ENCODE assay signal across 29 cellular contexts in the genomic region with DNA sequence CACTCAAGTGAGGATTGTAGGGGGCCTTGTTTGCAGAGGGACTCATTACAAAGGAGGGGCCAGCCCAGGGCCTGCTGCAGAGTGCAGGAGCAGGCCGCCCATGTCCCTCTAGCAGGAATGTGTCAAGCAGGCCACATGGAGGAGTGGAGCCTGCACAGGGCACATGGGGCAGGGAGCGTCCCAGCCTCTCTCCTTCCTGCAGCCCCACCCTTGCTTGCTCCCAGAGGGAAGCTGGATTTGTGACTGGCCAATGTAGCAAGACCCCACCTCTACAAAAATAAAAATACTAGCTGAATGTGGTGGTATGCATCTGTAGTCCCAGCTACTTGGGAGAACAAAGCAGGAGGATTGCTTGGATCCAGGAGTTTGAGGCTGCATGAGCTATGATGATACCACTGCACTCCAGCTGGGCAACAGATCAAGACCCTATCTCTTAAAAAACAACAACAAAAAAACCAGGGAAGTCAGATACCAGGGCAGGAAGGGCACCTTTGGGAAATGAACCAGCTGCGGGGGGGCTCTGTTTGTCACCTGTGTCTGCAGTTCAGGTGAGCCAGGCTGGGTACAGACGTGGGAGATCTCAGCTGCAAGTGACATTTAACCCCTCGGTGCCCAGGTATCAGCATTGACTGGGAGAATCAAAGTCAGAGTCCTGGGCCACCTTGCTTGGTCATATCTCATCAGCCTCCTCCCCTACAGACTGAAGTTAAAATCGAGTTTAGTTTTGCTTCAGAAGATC. TPM values are rescaled to one million over a fixed set of nuclear protein-coding genes. Genes with fewer than 3 reads are reported as not detected.
DNase-seq lines count a peak whose midpoint lies in the region; ATAC-seq, FAIRE-seq and TF ChIP-seq lines count a peak whose summit lies in the region.
"Had no signal": no experiment of that assay in that cellular context is flagged by ENCODE, and none has a peak within 500 bp of the region (broad histone marks: within the 10 kb centered on the region; RNA-seq: fewer than 3 reads in every experiment).

No MANE protein-coding gene starts in this region.

- TF ChIP-seq POLR2A in HepG2 (IDR thresholded peaks at IDR 0.05; ENCODE audit: insufficient read depth in 1 of 2, low read depth in 2 of 2, low read length in 2 of 2) (no peak), spleen (IDR thresholded peaks at IDR 0.05) (no peak)

- no peaks in the 10 kb centered on the region for H3K79me2 ChIP-seq in HepG2 (ENCODE audit: insufficient read depth, low read length)

- TF ChIP-seq EP300 in HepG2 (IDR thresholded peaks at IDR 0.05; ENCODE audit: low read depth in 2 of 2, low read length in 2 of 2) (no peak), HepG2 (CRISPR knock-in tag; IDR thresholded peaks at IDR 0.05; ENCODE audit: borderline replicate concordance) (no peak)

- H3K9me3 ChIP-seq in HEK293 (ENCODE audit: control insufficient read depth, insufficient read depth, low read depth, low read length) (no peaks in the 10 kb centered on the region), HepG2 (ENCODE audit: low read length) (no peaks in the 10 kb centered on the region), spleen (no peaks in the 10 kb centered on the region)

- H3K27ac ChIP-seq in HEK293 (ENCODE audit: extremely low read depth, low read depth, low read length) (no peak overlapping the region), HepG2 (ENCODE audit: extremely low read length, insufficient read depth, low read length) (peak overlapping the region; percentile 76), spleen (no peak overlapping the region)
- H3K27ac ChIP-seq: brain microvascular endothelial cell, epithelial cell of prostate had no signal

- H3K36me3 Mint-ChIP-seq in dendritic cell treated with granulocyte-macrophage colony-stimulating factor and Interleukin-4, amounts not matched to agents 40 ng/mL and 50 ng/mL, for 4 days (ENCODE audit: low read depth) = peaks cover 79% of the 10 kb centered on the region
- H3K36me3 Mint-ChIP-seq in progenitor cell of endocrine pancreas (ENCODE audit: insufficient read depth) = peaks cover 10% of the 10 kb centered on the region
- H3K36me3 Mint-ChIP-seq: activated naive CD4-positive, alpha-beta T cell treated with anti-CD3 and anti-CD28 coated beads, Interleukin-2, amount 50 U/mL, for 24 hours; natural killer cell had no signal

- no peak overlapping the region for H2AFZ ChIP-seq in HepG2 (ENCODE audit: low read length)

- no peak for FAIRE-seq in HepG2 (lab: Jason Lieb, UNC)
- FAIRE-seq: islet of Langerhans had no signal

- no peak for TF ChIP-seq RAD21 in HepG2 (CRISPR knock-in tag; IDR thresholded peaks at IDR 0.05)

- no peak for TF ChIP-seq CTCF in HEK293 (tag by site-specific recombination; IDR thresholded peaks at IDR 0.05)
- TF ChIP-seq CTCF in HepG2 (CRISPR knock-in tag; IDR thresholded peaks at IDR 0.05) = no peak
- no peak for TF ChIP-seq CTCF in progenitor cell of endocrine pancreas (IDR thresholded peaks at IDR 0.05; ENCODE audit: unreplicated experiment)
- TF ChIP-seq CTCF in spleen (IDR thresholded peaks at IDR 0.05 in 8 of 11, conservative IDR thresholded peaks at IDR 0.05 in 3 of 11) = no peak

- 71% methylated on average over 5 of the region's 6 CpGs for WGBS in HepG2 (ENCODE audit: low lambda C conversion rate)
- whole genome bisulfite sequencing in spleen, 5 donors = 76 to 85% (median 79%) methylated on average over 6 of the region's 6 CpGs

- in situ Hi-C loops in HepG2 (cut with HindIII; ENCODE audit: extremely low pct_ligation_motif_present, low pct_unique_long_range_greater_than_20kb) = no loop called here

- peak overlapping the region; percentile 20 for H3K27ac Mint-ChIP-seq in dendritic cell treated with granulocyte-macrophage colony-stimulating factor and Interleukin-4, amounts not matched to agents 40 ng/mL and 50 ng/mL, for 4 days
- H3K27ac Mint-ChIP-seq in progenitor cell of endocrine pancreas = peak overlapping the region; percentile 76
- H3K27ac Mint-ChIP-seq: activated CD8-positive, alpha-beta T cell treated with anti-CD3 and anti-CD28 coated beads, Interleukin-2, amount 10 ng/mL, durations not matched to agents 7 days and 5 days; activated naive CD4-positive, alpha-beta T cell treated with anti-CD3 and anti-CD28 coated beads, Interleukin-2, amount 50 U/mL, for 24 hours; activated T-helper 17 cell treated with anti-CD3 and anti-CD28 coated beads, Interleukin-2, amount 50 U/mL, for 72 hours; CD4-positive, CD25-positive, alpha-beta regulatory T cell; IgD-negative memory B cell had no signal

- no TSS peak for BruUV-seq in HepG2 (replicated peaks; lab: Mats Ljungman, UMichigan)

- no peaks in the 10 kb centered on the region for H3K9me3 Mint-ChIP-seq in dendritic cell treated with granulocyte-macrophage colony-stimulating factor and Interleukin-4, amounts not matched to agents 40 ng/mL and 50 ng/mL, for 4 days
- no peaks in the 10 kb centered on the region for H3K9me3 Mint-ChIP-seq in progenitor cell of endocrine pancreas (ENCODE audit: low read depth)
- H3K9me3 Mint-ChIP-seq: activated naive CD4-positive, alpha-beta T cell treated with anti-CD3 and anti-CD28 coated beads, Interleukin-2, amount 50 U/mL, for 24 hours; activated T-helper 17 cell treated with anti-CD3 and anti-CD28 coated beads, Interleukin-2, amount 50 U/mL, for 72 hours; CD4-positive, CD25-positive, alpha-beta regulatory T cell; IgD-negative memory B cell; natural killer cell had no signal

- H3K4me1 ChIP-seq in HEK293 (ENCODE audit: control insufficient read depth, insufficient read depth, low read length) = no peaks in the 10 kb centered on the region
- peaks cover 26% of the 10 kb centered on the region for H3K4me1 ChIP-seq in HepG2 (ENCODE audit: insufficient read depth, low read length)
- peaks cover 0 to 4% (median 0%) of the 10 kb centered on the region in 6 donors for H3K4me1 ChIP-seq in spleen

- CTCF ChIA-PET in HEK293 (lab: Yijun Ruan, JAX) (interaction anchor here (1.1 to 2.9 kb wide), 2 partner anchors 13 to 71 kb away, joined by 3 to 6 read pairs; no protein-coding TSS in a partner anchor), HepG2 (lab: Yijun Ruan, JAX; ENCODE audit: low intra/inter-chr PET ratio, low total read pairs) (no interaction called here)

- POLR2A ChIA-PET in HEK293 (lab: Yijun Ruan, JAX) (no interaction called here), HepG2 (lab: Yijun Ruan, JAX) (interaction anchor here (1.0 to 2.3 kb wide), 4 partner anchors 12 to 28 kb away, joined by 3 to 15 read pairs (median 8); a partner anchor contains a TSS)

- H3K27me3 Mint-ChIP-seq in dendritic cell treated with granulocyte-macrophage colony-stimulating factor and Interleukin-4, amounts not matched to agents 40 ng/mL and 50 ng/mL, for 4 days = no peaks in the 10 kb centered on the region
- no peaks in the 10 kb centered on the region for H3K27me3 Mint-ChIP-seq in progenitor cell of endocrine pancreas
- H3K27me3 Mint-ChIP-seq: activated naive CD4-positive, alpha-beta T cell treated with anti-CD3 and anti-CD28 coated beads, Interleukin-2, amount 50 U/mL, for 24 hours; activated T-helper 17 cell treated with anti-CD3 and anti-CD28 coated beads, Interleukin-2, amount 50 U/mL, for 72 hours; CD4-positive, CD25-positive, alpha-beta regulatory T cell; IgD-negative memory B cell had no signal

- H4K20me1 ChIP-seq in HepG2 (ENCODE audit: insufficient read depth, low read length) = peaks cover 6% of the 10 kb centered on the region; the same call in 1 of the 2 replicates

- peaks cover 0 to 4% of the 10 kb centered on the region in 2 experiments; a peak in 2 of 3 replicates for H3K36me3 ChIP-seq in HEK293 (ENCODE audit: control insufficient read depth in 2 of 2, insufficient read depth in 1 of 2, low read length in 2 of 2)
- H3K36me3 ChIP-seq in HepG2 (replicated peaks in 1 of 2; ENCODE audit: control insufficient read depth in 1 of 2, insufficient read depth in 2 of 2, low read length in 2 of 2) = peaks cover 14 to 63% of the 10 kb centered on the region in 2 experiments; a peak in 4 of 5 replicates
- peaks cover 0 to 99% (median 19%) of the 10 kb centered on the region in 6 donors for H3K36me3 ChIP-seq in spleen
- H3K36me3 ChIP-seq: brain microvascular endothelial cell had no signal

- H3K27me3 ChIP-seq in HepG2 (ENCODE audit: control insufficient read depth in 1 of 2, insufficient read depth in 2 of 2, low read length in 2 of 2) (no peaks in the 10 kb centered on the region), spleen (replicated peaks in 1 of 7) (no peaks in the 10 kb centered on the region)
- H3K27me3 ChIP-seq: brain microvascular endothelial cell had no signal

- peak overlapping the region; percentile 37 for H3K4me2 ChIP-seq in HepG2 (ENCODE audit: low read depth, low read length)

- no peak overlapping the region; the same call in 1 of the 2 replicates for H3K9ac ChIP-seq in HepG2 (ENCODE audit: insufficient read depth, low read depth, low read length)

- no peak overlapping the region for H3K4me3 ChIP-seq in HEK293 (ENCODE audit: low read depth, low read length)
- H3K4me3 ChIP-seq in HepG2 (replicated peaks in 1 of 3; ENCODE audit: insufficient read depth in 1 of 3, low read depth in 2 of 3, low read length in 3 of 3) = 0 out of 6 replicates have a peak overlapping the region, but pooled peaks of 1 of the 3 experiments have one; percentile 9
- H3K4me3 ChIP-seq in spleen = no peak overlapping the region

- ATAC-seq in HepG2 (peak; percentile 86), HG03342 (IDR thresholded peaks at IDR 0.05; ENCODE audit: unreplicated experiment) (no peak), GM18861 (IDR thresholded peaks at IDR 0.05; ENCODE audit: unreplicated experiment) (no peak)
- ATAC-seq: activated CD8-positive, alpha-beta T cell treated with anti-CD3 and anti-CD28 coated beads, Interleukin-2, amount 10 ng/mL, durations not matched to agents 7 days and 5 days; activated T-helper 17 cell treated with anti-CD3 and anti-CD28 coated beads, Interleukin-2, amount 50 U/mL, for 72 hours; natural killer cell; Panc1 had no signal

- no peaks in the 10 kb centered on the region for H3K4me1 Mint-ChIP-seq in dendritic cell treated with granulocyte-macrophage colony-stimulating factor and Interleukin-4, amounts not matched to agents 40 ng/mL and 50 ng/mL, for 4 days (ENCODE audit: low read depth)
- peaks cover 6% of the 10 kb centered on the region for H3K4me1 Mint-ChIP-seq in progenitor cell of endocrine pancreas (ENCODE audit: low read depth)
- H3K4me1 Mint-ChIP-seq: activated naive CD4-positive, alpha-beta T cell treated with anti-CD3 and anti-CD28 coated beads, Interleukin-2, amount 50 U/mL, for 24 hours; CD4-positive, CD25-positive, alpha-beta regulatory T cell; natural killer cell had no signal

- intact Hi-C loops in dendritic cell treated with granulocyte-macrophage colony-stimulating factor and Interleukin-4, amounts not matched to agents 40 ng/mL and 50 ng/mL, for 4 days (cut with micrococcal nuclease) = no loop called here
- intact Hi-C loops in HepG2 (cut with micrococcal nuclease; ENCODE audit: unreplicated experiment) = loop anchor here (2.0 kb wide), 1 partner anchor 28 kb away; a partner anchor contains a TSS
- intact Hi-C loops in spleen (cut with DNase I; ENCODE audit: low total_unique reads) = no loop called here

- no peak overlapping the region for H3K4me3 Mint-ChIP-seq in dendritic cell treated with granulocyte-macrophage colony-stimulating factor and Interleukin-4, amounts not matched to agents 40 ng/mL and 50 ng/mL, for 4 days
- no peak overlapping the region for H3K4me3 Mint-ChIP-seq in progenitor cell of endocrine pancreas (ENCODE audit: low read depth)
- H3K4me3 Mint-ChIP-seq: activated CD8-positive, alpha-beta T cell treated with anti-CD3 and anti-CD28 coated beads, Interleukin-2, amount 10 ng/mL, durations not matched to agents 7 days and 5 days; activated naive CD4-positive, alpha-beta T cell treated with anti-CD3 and anti-CD28 coated beads, Interleukin-2, amount 50 U/mL, for 24 hours; activated T-helper 17 cell treated with anti-CD3 and anti-CD28 coated beads, Interleukin-2, amount 50 U/mL, for 72 hours; CD4-positive, CD25-positive, alpha-beta regulatory T cell; IgD-negative memory B cell; natural killer cell had no signal

- peak; percentile 37 for DNase-seq in HepG2 (ENCODE audit: low spot score)
- DNase-seq in progenitor cell of endocrine pancreas (ENCODE audit: low spot score, unreplicated experiment) = no peak
- no peak for DNase-seq in DMS53 treated with DMSO at 0.1 percent for 48 hours (lab: John Stamatoyannopoulos, UW; ENCODE audit: unreplicated experiment)
- DNase-seq in spleen = no peak
- DNase-seq: activated CD4-positive, alpha-beta T cell treated with anti-CD3 and anti-CD28 coated beads for 4 hours; activated CD8-positive, alpha-beta T cell treated with anti-CD3 and anti-CD28 coated beads, Interleukin-2, amount 10 ng/mL, durations not matched to agents 7 days and 5 days; AML-193; amniotic stem cell; brain microvascular endothelial cell; CD4-positive, CD25-positive, alpha-beta regulatory T cell; effector CD4-positive, alpha-beta T cell; glutamatergic neuron; HCEC 1CT; natural killer cell; NCI-H146; NCI-H2107; NCI-H748 treated with DMSO at 0.1 percent for 48 hours; SIG-M5; stimulated activated naive CD4-positive, alpha-beta T cell had no signal

RNA-seq across cellular contexts. Expression of a gene that starts 27.7 kb away (rescaled TPM):
- 65.4 and 71.8 TPM in 2 replicates for total RNA-seq in HepG2 (2016; rRNA removed; fragmentation: Illumina TruSeq; extraction: Trizol)
- total RNA-seq in HepG2 (2016; cell fraction: cytosol; rRNA removed; fragmentation: Illumina TruSeq; extraction: Trizol; ENCODE audit: low read depth) = 77.7 and 94.9 TPM in 2 replicates
- total RNA-seq in HepG2 (2016; cell fraction: insoluble cytoplasmic fraction; rRNA removed; fragmentation: Illumina TruSeq; extraction: Trizol) = 58.3 and 76.5 TPM in 2 replicates
- 122 and 147 TPM in 2 replicates for total RNA-seq in HepG2 (2016; cell fraction: membrane; rRNA removed; fragmentation: Illumina TruSeq; extraction: Trizol)
- total RNA-seq in HepG2 (2016; cell fraction: nucleus; rRNA removed; fragmentation: Illumina TruSeq; extraction: Trizol) = 55.6 and 62.0 TPM in 2 replicates
- 28.8 and 37.8 TPM in 2 replicates for polyA plus RNA-seq in HepG2 (2011; rRNA removed)
- 28.2 and 43.4 TPM in 2 replicates for polyA plus RNA-seq in HepG2 (2011; cell fraction: cytosol; rRNA removed)
- polyA plus RNA-seq in HepG2 (2011; cell fraction: nucleus; rRNA removed) = 104 and 146 TPM in 2 replicates
- 56.2 and 62.5 TPM in 2 replicates for polyA plus RNA-seq in HepG2 (2012)
- polyA plus RNA-seq in HepG2 (2016; cell fraction: cytosol; fragmentation: Illumina TruSeq; extraction: Trizol; ENCODE audit: low read depth) = 83.4 and 111 TPM in 2 replicates
- 68.3 and 79.3 TPM in 2 replicates for polyA plus RNA-seq in HepG2 (2016; cell fraction: insoluble cytoplasmic fraction; fragmentation: Illumina TruSeq; extraction: Trizol; ENCODE audit: low read depth)
- polyA plus RNA-seq in HepG2 (2016; cell fraction: membrane; fragmentation: Illumina TruSeq; extraction: Trizol; ENCODE audit: low read depth) = 118 and 138 TPM in 2 replicates
- polyA plus RNA-seq in HepG2 (2016; cell fraction: nucleus; fragmentation: Illumina TruSeq; extraction: Trizol; ENCODE audit: insufficient read depth, low read depth) = 90.9 and 102 TPM in 2 replicates
- polyA minus RNA-seq in HepG2 (2011; rRNA and poly(A)+ RNA removed; ENCODE audit: low replicate concordance) = 45.6 and 172 TPM in 2 replicates
- polyA minus RNA-seq in HepG2 (2011; cell fraction: cytosol; rRNA and poly(A)+ RNA removed) = 12.3 and 17.3 TPM in 2 replicates
- polyA minus RNA-seq in HepG2 (2011; cell fraction: nucleus; rRNA and poly(A)+ RNA removed) = 22.8 and 37.2 TPM in 2 replicates
- 53.4 and 58.8 TPM in 2 replicates for total RNA-seq in progenitor cell of endocrine pancreas
- total RNA-seq in spleen = 10 to 100 TPM; 16.6 to 60.7 (median 44.4) TPM
- 10 to 100 TPM; 11.1 to 27.7 (median 16.4) TPM for polyA plus RNA-seq in spleen
